In genomic region chr15:34987623-34987981, GRCh38 we compare ENCODE assay signal across 8 cellular contexts. TPM values are rescaled to one million over a fixed set of nuclear protein-coding genes. Genes with fewer than 3 reads are reported as not detected.
DNase-seq lines count a peak whose midpoint lies in the region; ATAC-seq and TF ChIP-seq lines count a peak whose summit lies in the region.

No MANE protein-coding gene starts in this region.

- H3K4me1 ChIP-seq in heart left ventricle: peaks cover 6 to 47% (median 38%) of the 10 kb centered on the region in 12 donors
- peaks cover 27% of the 10 kb centered on the region for H3K4me1 ChIP-seq in skeletal muscle satellite cell (ENCODE audit: control insufficient read depth, insufficient read depth, low read length)

- peaks cover 0 to 38% (median 16%) of the 10 kb centered on the region in 9 donors for H3K36me3 ChIP-seq in heart left ventricle
- peaks cover 12% of the 10 kb centered on the region for H3K36me3 ChIP-seq in skeletal muscle satellite cell (ENCODE audit: insufficient read depth, low read length)

- no peak for ATAC-seq in activated CD4-positive, alpha-beta T cell treated with anti-CD3 and anti-CD28 coated beads for 36 hours
- ATAC-seq in T-cell (replicated peaks in 1 of 4): no peak
- peak in 2 of 4 donors; percentile 4 to 15 for ATAC-seq in heart left ventricle
- ATAC-seq in GM19023 (IDR thresholded peaks at IDR 0.05; ENCODE audit: unreplicated experiment): no peak

- H3K4me1 Mint-ChIP-seq in activated CD4-positive, alpha-beta T cell treated with anti-CD3 and anti-CD28 coated beads for 36 hours: peaks cover 32% of the 10 kb centered on the region
- peaks cover 34 to 49% (median 48%) of the 10 kb centered on the region in 3 donors for H3K4me1 Mint-ChIP-seq in T-cell

- no peaks in the 10 kb centered on the region for H3K27me3 Mint-ChIP-seq in activated CD4-positive, alpha-beta T cell treated with anti-CD3 and anti-CD28 coated beads for 36 hours
- no peaks in the 10 kb centered on the region for H3K27me3 Mint-ChIP-seq in T-cell

- peak overlapping the region; percentile 59 to 89 (median 82) for H3K4me3 ChIP-seq in heart left ventricle
- H3K4me3 ChIP-seq in skeletal muscle satellite cell (ENCODE audit: low read length): peak overlapping the region; percentile 84

- peak overlapping the region; percentile 89 for H3K4me2 ChIP-seq in skeletal muscle satellite cell (ENCODE audit: low read length)

- H3K27ac ChIP-seq in heart left ventricle: peak overlapping the region; percentile 96 to 100 (median 98)

- peak overlapping the region; percentile 98 for H3K27ac Mint-ChIP-seq in activated CD4-positive, alpha-beta T cell treated with anti-CD3 and anti-CD28 coated beads for 36 hours
- H3K27ac Mint-ChIP-seq in T-cell: peak overlapping the region; percentile 99

- intact Hi-C loops in activated CD4-positive, alpha-beta T cell treated with anti-CD3 and anti-CD28 coated beads for 36 hours (cut with DNase I, micrococcal nuclease): loop anchor here (5.0 to 10.0 kb wide), 6 partner anchors 560 to 1590 kb away; partner anchors contain the start of genes AVEN (in 2 of the 2), CDIN1 (in 1 of the 2), DPH6 (in 1 of the 2) and EMC7 (in 1 of the 2)
- intact Hi-C loops in heart left ventricle (cut with DNase I): no loop called here

- 0 to 1% (median 1%) methylated on average over 13 of the region's 13 CpGs for WGBS in heart left ventricle, 4 donors

- peaks cover 40% of the 10 kb centered on the region for H3K36me3 Mint-ChIP-seq in activated CD4-positive, alpha-beta T cell treated with anti-CD3 and anti-CD28 coated beads for 36 hours (ENCODE audit: low read depth)
- H3K36me3 Mint-ChIP-seq in T-cell: no peaks in the 10 kb centered on the region

- no peaks in the 10 kb centered on the region for H3K9me3 ChIP-seq in heart left ventricle
- no peaks in the 10 kb centered on the region for H3K9me3 ChIP-seq in skeletal muscle satellite cell (replicated peaks; ENCODE audit: low read length)

- no peak for TF ChIP-seq POLR2A in heart left ventricle (IDR thresholded peaks at IDR 0.05)

- no peak for TF ChIP-seq CTCF in heart left ventricle (IDR thresholded peaks at IDR 0.05)

- DNase-seq in activated CD4-positive, alpha-beta T cell treated with anti-CD3 and anti-CD28 coated beads for 36 hours: no peak
- no peak for DNase-seq in activated CD4-positive, alpha-beta T cell treated with anti-CD3 and anti-CD28 coated beads for 48 hours
- DNase-seq in T-cell (peak in 1 of 34 experiments; percentile 5), heart left ventricle (peak in 1 of 5 donors; percentile 18), KG1 (lab: John Stamatoyannopoulos, UW) (no peak)
- DNase-seq in activated CD8-positive, alpha-beta memory T cell treated with anti-CD3 and anti-CD28 coated beads, Interleukin-2, amount 50 U/mL, for 48 hours: no peak

- peak overlapping the region; percentile 97 for H3K4me3 Mint-ChIP-seq in activated CD4-positive, alpha-beta T cell treated with anti-CD3 and anti-CD28 coated beads for 36 hours
- peak overlapping the region; percentile 93 to 98 (median 97) for H3K4me3 Mint-ChIP-seq in T-cell

- POLR2A ChIA-PET in activated CD4-positive, alpha-beta T cell treated with anti-CD3 and anti-CD28 coated beads for 36 hours (lab: Charles Lee): interaction anchor here (1.0 to 2.9 kb wide), 3 partner anchors 13 to 20 kb away, joined by 3 to 45 read pairs (median 7); partner anchors contain the start of gene AQR
- POLR2A ChIA-PET in T-cell (lab: Charles Lee): interaction anchor here (0.5 to 1.7 kb wide), 6 partner anchors 13 to 951 kb away, joined by 3 to 23 read pairs (median 6); partner anchors contain the start of gene AQR (in 2 of the 2)

- no peaks in the 10 kb centered on the region for H3K9me3 Mint-ChIP-seq in activated CD4-positive, alpha-beta T cell treated with anti-CD3 and anti-CD28 coated beads for 36 hours (ENCODE audit: low read depth)
- no peaks in the 10 kb centered on the region for H3K9me3 Mint-ChIP-seq in T-cell

- H3K27me3 ChIP-seq in heart left ventricle (no peaks in the 10 kb centered on the region), skeletal muscle satellite cell (ENCODE audit: control insufficient read depth, insufficient read depth, low read length) (no peaks in the 10 kb centered on the region)

- CTCF ChIA-PET in activated CD4-positive, alpha-beta T cell treated with anti-CD3 and anti-CD28 coated beads for 36 hours (lab: Charles Lee): interaction anchor here (0.8 to 5.8 kb wide), 4 partner anchors 11 to 17 kb away, joined by 3 to 68 read pairs (median 6); partner anchors contain the start of gene AQR
- CTCF ChIA-PET in T-cell (lab: Charles Lee): interaction anchor here (0.6 to 2.6 kb wide), 5 partner anchors 9 to 18 kb away, joined by 3 to 65 read pairs (median 3); partner anchors contain the start of gene AQR (in 2 of the 2)

- H3K9ac ChIP-seq in skeletal muscle satellite cell (ENCODE audit: low read depth, low read length): peak overlapping the region; percentile 97

RNA-seq across cellular contexts. Expression of gene ZNF770, which starts 0.5 kb away (rescaled TPM):
- 10 to 100 TPM; 64.1 to 65.1 TPM for total RNA-seq in activated CD4-positive, alpha-beta T cell treated with anti-CD3 and anti-CD28 coated beads for 36 hours
- total RNA-seq in T-cell (10 to 100 TPM; 38.1 to 48.1 (median 44.5) TPM), heart left ventricle (10 to 100 TPM; 20.6 to 44.7 (median 39.1) TPM)
- 10 to 100 TPM; 14.5 to 19.4 TPM for polyA plus RNA-seq in heart left ventricle
- 26.4 and 28.6 TPM in 2 replicates for total RNA-seq in skeletal muscle satellite cell (2012; rRNA removed)

RNA-seq across cellular contexts. Expression of gene AQR, which starts 18.1 kb away (rescaled TPM):
- total RNA-seq in activated CD4-positive, alpha-beta T cell treated with anti-CD3 and anti-CD28 coated beads for 36 hours: 10 to 100 TPM; 39.2 to 62.0 TPM
- total RNA-seq in T-cell: 10 to 100 TPM; 35.3 to 48.6 (median 36.3) TPM
- 10 to 100 TPM in 7 of 9 donors, 1 to 10 TPM in 2; 9.0 to 16.0 (median 12.1) TPM for total RNA-seq in heart left ventricle
- 10 to 100 TPM in 1 of 2 donors, 1 to 10 TPM in 1; 5.3 to 10.0 TPM for polyA plus RNA-seq in heart left ventricle
- 21.0 and 24.8 TPM in 2 replicates for total RNA-seq in skeletal muscle satellite cell (2012; rRNA removed)

Comparison
In these comparisons a context has a peak if more than half of its experiments do, and no peak if none do; other contexts are left out.
1. intact Hi-C loops: an anchor here in activated CD4-positive, alpha-beta T cell treated with anti-CD3 and anti-CD28 coated beads for 36 hours (5.0 to 10.0 kb wide); none called in heart left ventricle.